Comparison of ENCODE assay signal across 8 cellular contexts in genomic region chr11:102111787-102112653, GRCh38. TPM values are rescaled to one million over a fixed set of nuclear protein-coding genes. Genes with fewer than 3 reads are reported as not detected.
DNase-seq lines count a peak whose midpoint lies in the region; ATAC-seq and TF ChIP-seq lines count a peak whose summit lies in the region.

No MANE protein-coding gene starts in this region.

- peak; percentile 37 for DNase-seq in activated CD8-positive, alpha-beta T cell treated with anti-CD3 and anti-CD28 coated beads for 36 hours
- DNase-seq in fibroblast of peridontal ligament (ENCODE audit: extremely low read depth) (peak; percentile 91), nephron progenitor cell (no peak), NCI-H524 treated with DMSO at 0.1 percent for 48 hours (lab: John Stamatoyannopoulos, UW) (no peak), activated gamma-delta T cell treated with Interleukin-2 at 50 U/mL for 16 hours (no peak)

- CTCF ChIA-PET in HEK293 (lab: Yijun Ruan, JAX): interaction anchor here (0.9 kb wide), 1 partner anchor 157 kb away, joined by 3 read pairs; no protein-coding TSS in a partner anchor
- CTCF ChIA-PET in activated CD8-positive, alpha-beta T cell treated with anti-CD3 and anti-CD28 coated beads for 36 hours (lab: Charles Lee): no interaction called here

- no peak for TF ChIP-seq CTCF in 22Rv1 (IDR thresholded peaks at IDR 0.05)
- no peak for TF ChIP-seq CTCF in HEK293 (tag by site-specific recombination; IDR thresholded peaks at IDR 0.05)
- TF ChIP-seq CTCF in activated CD8-positive, alpha-beta T cell treated with anti-CD3 and anti-CD28 coated beads for 36 hours (IDR thresholded peaks at IDR 0.05): no peak
- TF ChIP-seq CTCF in nephron progenitor cell (IDR thresholded peaks at IDR 0.05): no peak

- H3K9me3 ChIP-seq in HEK293 (ENCODE audit: control insufficient read depth, insufficient read depth, low read depth, low read length): no peaks in the 10 kb centered on the region

- peaks cover 11% of the 10 kb centered on the region for H3K4me1 ChIP-seq in HEK293 (ENCODE audit: control insufficient read depth, insufficient read depth, low read length)

- H3K27ac ChIP-seq in 22Rv1 (peak overlapping the region; percentile 96), HEK293 (ENCODE audit: extremely low read depth, low read depth, low read length) (peak overlapping the region; percentile 85)

- H3K27ac Mint-ChIP-seq in activated CD8-positive, alpha-beta T cell treated with anti-CD3 and anti-CD28 coated beads for 36 hours: no peak overlapping the region
- H3K27ac Mint-ChIP-seq in nephron progenitor cell: peak overlapping the region; percentile 99

- intact Hi-C loops in activated CD8-positive, alpha-beta T cell treated with anti-CD3 and anti-CD28 coated beads for 36 hours (cut with micrococcal nuclease): no loop called here

- ATAC-seq in activated CD8-positive, alpha-beta T cell treated with anti-CD3 and anti-CD28 coated beads for 36 hours: peak; percentile 70
- no peak for ATAC-seq in HG02938 (IDR thresholded peaks at IDR 0.05; ENCODE audit: unreplicated experiment)

- H3K36me3 Mint-ChIP-seq in activated CD8-positive, alpha-beta T cell treated with anti-CD3 and anti-CD28 coated beads for 36 hours (ENCODE audit: low read depth): no peaks in the 10 kb centered on the region
- peaks cover 11% of the 10 kb centered on the region for H3K36me3 Mint-ChIP-seq in nephron progenitor cell (ENCODE audit: low read depth)

- H3K4me1 Mint-ChIP-seq in activated CD8-positive, alpha-beta T cell treated with anti-CD3 and anti-CD28 coated beads for 36 hours (ENCODE audit: low read depth): peaks cover 11% of the 10 kb centered on the region
- peaks cover 58% of the 10 kb centered on the region for H3K4me1 Mint-ChIP-seq in nephron progenitor cell

- H3K4me3 Mint-ChIP-seq in activated CD8-positive, alpha-beta T cell treated with anti-CD3 and anti-CD28 coated beads for 36 hours: peak overlapping the region; percentile 68
- peak overlapping the region; percentile 98 for H3K4me3 Mint-ChIP-seq in nephron progenitor cell

- H3K9me3 Mint-ChIP-seq in activated CD8-positive, alpha-beta T cell treated with anti-CD3 and anti-CD28 coated beads for 36 hours: no peaks in the 10 kb centered on the region
- peaks cover 3% of the 10 kb centered on the region for H3K9me3 Mint-ChIP-seq in nephron progenitor cell

- peaks cover 54% of the 10 kb centered on the region for H3K27me3 Mint-ChIP-seq in activated CD8-positive, alpha-beta T cell treated with anti-CD3 and anti-CD28 coated beads for 36 hours
- H3K27me3 Mint-ChIP-seq in nephron progenitor cell (ENCODE audit: low read depth, poor library complexity): no peaks in the 10 kb centered on the region

- POLR2A ChIA-PET in HEK293 (lab: Yijun Ruan, JAX): interaction anchor here (0.9 to 1.0 kb wide), 2 partner anchors 8 to 157 kb away, joined by 3 to 6 read pairs; no protein-coding TSS in a partner anchor
- POLR2A ChIA-PET in activated CD8-positive, alpha-beta T cell treated with anti-CD3 and anti-CD28 coated beads for 36 hours (lab: Charles Lee): no interaction called here

- H3K36me3 ChIP-seq in HEK293 (ENCODE audit: control insufficient read depth in 2 of 2, insufficient read depth in 1 of 2, low read length in 2 of 2): no peaks in the 10 kb centered on the region

- peak overlapping the region; percentile 97 for H3K4me3 ChIP-seq in HEK293 (ENCODE audit: low read depth, low read length)

TF ChIP-seq in HEK293, 187 proteins besides CTCF, POLR2A, EP300 and RAD21 (continues in another document):
- TF ChIP-seq ZFHX2 (tag by site-specific recombination; conservative IDR thresholded peaks at IDR 0.05) (no peak), OVOL3 (tag by site-specific recombination; IDR thresholded peaks at IDR 0.05) (no peak), ZNF426 (tag by site-specific recombination; IDR thresholded peaks at IDR 0.05) (no peak), ZSCAN4 (tag by site-specific recombination; IDR thresholded peaks at IDR 0.05) (peak; percentile 7; the same call in 1 of the 2 replicates), KLF8 (tag by site-specific recombination; IDR thresholded peaks at IDR 0.05) (peak; percentile 34; the same call in 1 of the 2 replicates), ZNF654 (tag by site-specific recombination; IDR thresholded peaks at IDR 0.05; ENCODE audit: low read depth) (no peak), ZNF350 (tag by site-specific recombination; IDR thresholded peaks at IDR 0.05) (no peak), TRIM28 (IDR thresholded peaks at IDR 0.05; ENCODE audit: borderline replicate concordance, low read length) (peak; percentile 69; the same call in 1 of the 2 replicates), ZNF664 (tag by site-specific recombination; IDR thresholded peaks at IDR 0.05) (no peak), ZEB2 (tag by site-specific recombination; IDR thresholded peaks at IDR 0.05) (peak; percentile 54; the same call in 1 of the 2 replicates), ZBTB20 (tag by site-specific recombination; IDR thresholded peaks at IDR 0.05) (peak; percentile 99), ZNF114 (tag by site-specific recombination; IDR thresholded peaks at IDR 0.05) (no peak), ZFP41 (tag by site-specific recombination; IDR thresholded peaks at IDR 0.05; ENCODE audit: borderline replicate concordance) (no peak), ZNF677 (tag by site-specific recombination; IDR thresholded peaks at IDR 0.05) (no peak), ZNF362 (tag by site-specific recombination; IDR thresholded peaks at IDR 0.05) (peak; percentile 81), ZNF18 (tag by site-specific recombination; IDR thresholded peaks at IDR 0.05) (no peak), ZXDB (tag by site-specific recombination; IDR thresholded peaks at IDR 0.05) (peak; percentile 20; the same call in 1 of the 2 replicates), PRDM10 (tag by site-specific recombination; IDR thresholded peaks at IDR 0.05) (peak; percentile 98)

RNA-seq across cellular contexts. Expression of gene YAP1, which starts 1.8 kb away (rescaled TPM):
- total RNA-seq in activated CD8-positive, alpha-beta T cell treated with anti-CD3 and anti-CD28 coated beads for 36 hours: not detected

Comparison
In these comparisons a context has a peak if more than half of its experiments do, and no peak if none do; other contexts are left out.
1. DNase-seq: peak in activated CD8-positive, alpha-beta T cell treated with anti-CD3 and anti-CD28 coated beads for 36 hours (single experiment) and fibroblast of peridontal ligament (single experiment); none in nephron progenitor cell (single experiment), NCI-H524 treated with DMSO at 0.1 percent for 48 hours (single experiment) and activated gamma-delta T cell treated with Interleukin-2 at 50 U/mL for 16 hours (single experiment).